ENCODE assay signal across 28 cellular contexts in genomic region chr17:57629886-57630285, GRCh38.
DNase-seq lines count a peak whose midpoint lies in the region; ATAC-seq and TF ChIP-seq lines count a peak whose summit lies in the region.
"Had no signal": no experiment of that assay in that cellular context is flagged by ENCODE, and none has a peak within 500 bp of the region (broad histone marks: within the 10 kb centered on the region; RNA-seq: fewer than 3 reads in every experiment).

No MANE protein-coding gene starts in this region.

- H3K4me1 ChIP-seq in BLaER1 treated with 17β-estradiol and CSF1 and Interleukin-3, amounts not matched to agents 10 nM and 100 nM, result peaks cover 28 to 48% (median 37%) of the 10 kb centered on the region in 10 experiments
- H3K4me1 ChIP-seq: suprapubic skin had no signal

- H3K27ac Mint-ChIP-seq in T-helper 17 cell, result peak overlapping the region; percentile 19
- no peak overlapping the region for H3K27ac Mint-ChIP-seq in endothelial cell (ENCODE audit: unreplicated experiment)
- H3K27ac Mint-ChIP-seq: activated CD4-positive, alpha-beta T cell treated with anti-CD3 and anti-CD28 coated beads for 36 hours; activated CD8-positive, alpha-beta T cell treated with anti-CD3 and anti-CD28 coated beads for 36 hours; activated naive CD4-positive, alpha-beta T cell treated with anti-CD3 and anti-CD28 coated beads, Interleukin-2, amount 50 U/mL, for 24 hours had no signal

- H3K4me2 ChIP-seq in BLaER1 treated with 17β-estradiol and CSF1 and Interleukin-3, amounts not matched to agents 10 nM and 100 nM, result peak overlapping the region in 7 of 11 experiments; percentile 53 to 70 (median 55); a peak in 9 of 22 replicates

- H3K27me3 Mint-ChIP-seq in T-helper 17 cell (no peaks in the 10 kb centered on the region), endothelial cell (ENCODE audit: unreplicated experiment) (peaks cover 2% of the 10 kb centered on the region)
- H3K27me3 Mint-ChIP-seq: activated CD4-positive, alpha-beta T cell treated with anti-CD3 and anti-CD28 coated beads for 36 hours; activated CD8-positive, alpha-beta T cell treated with anti-CD3 and anti-CD28 coated beads for 36 hours; activated naive CD4-positive, alpha-beta T cell treated with anti-CD3 and anti-CD28 coated beads, Interleukin-2, amount 50 U/mL, for 24 hours; natural killer cell treated with Interleukin-12 subunit alpha and Interleukin-12 subunit beta and Interleukin-15 and Interleukin-18, amount 100 ng/mL, for 72 hours had no signal

- peaks cover 0 to 13% (median 0%) of the 10 kb centered on the region in 11 experiments; a peak in 5 of 22 replicates for H3K9me3 ChIP-seq in BLaER1 treated with 17β-estradiol and CSF1 and Interleukin-3, amounts not matched to agents 10 nM and 100 nM (replicated peaks in 1 of 11)
- H3K9me3 ChIP-seq in T-helper 17 cell (ENCODE audit: control insufficient read depth, low read length, poor library complexity, severe bottlenecking), result no peaks in the 10 kb centered on the region
- H3K9me3 ChIP-seq: gastroesophageal sphincter, Peyer's patch, suprapubic skin had no signal

- peak overlapping the region in 1 of 11 experiments; percentile 34; a peak in 1 of 22 replicates for H3K9ac ChIP-seq in BLaER1 treated with 17β-estradiol and CSF1 and Interleukin-3, amounts not matched to agents 10 nM and 100 nM

- DNase-seq in T-helper 17 cell (no peak), posterior vena cava (ENCODE audit: low spot score) (peak; percentile 49), germinal center (ENCODE audit: low spot score) (no peak), kidney glomerular epithelial cell (lab: John Stamatoyannopoulos, UW) (no peak), caudate nucleus (lab: John Stamatoyannopoulos, UW) (no peak), endothelial cell (ENCODE audit: low spot score) (no peak)
- DNase-seq: activated CD4-positive, alpha-beta T cell treated with anti-CD3 and anti-CD28 coated beads for 36 hours; activated CD8-positive, alpha-beta T cell treated with anti-CD3 and anti-CD28 coated beads for 36 hours; amygdala; brain microvascular endothelial cell; GOT3; hippocampal formation; NCI-H1417 treated with DMSO at 0.1 percent for 48 hours; NCI-H2081 treated with DMSO at 0.1 percent for 48 hours; NCI-H2227 treated with DMSO at 0.1 percent for 48 hours; NCI-H526; SIG-M5; stimulated activated CD4-positive, alpha-beta T cell treated with anti-CD3 and anti-CD28 coated beads, Interleukin-15, amount 100 ng/mL, for 24 hours; stimulated activated naive CD4-positive, alpha-beta T cell; T-helper 9 cell had no signal

- peaks cover 16% of the 10 kb centered on the region for H3K36me3 Mint-ChIP-seq in T-helper 17 cell (ENCODE audit: low read depth)
- peaks cover 32% of the 10 kb centered on the region for H3K36me3 Mint-ChIP-seq in endothelial cell (ENCODE audit: low read depth, unreplicated experiment)

- H3K4me1 Mint-ChIP-seq in T-helper 17 cell, result peaks cover 3% of the 10 kb centered on the region
- H3K4me1 Mint-ChIP-seq in endothelial cell (ENCODE audit: unreplicated experiment), result peaks cover 5% of the 10 kb centered on the region
- H3K4me1 Mint-ChIP-seq: activated CD4-positive, alpha-beta T cell treated with anti-CD3 and anti-CD28 coated beads for 36 hours; activated naive CD4-positive, alpha-beta T cell treated with anti-CD3 and anti-CD28 coated beads, Interleukin-2, amount 50 U/mL, for 24 hours had no signal

- peak overlapping the region in 7 of 11 experiments; percentile 5 to 71 (median 49); a peak in 6 of 22 replicates for H3K27ac ChIP-seq in BLaER1 treated with 17β-estradiol and CSF1 and Interleukin-3, amounts not matched to agents 10 nM and 100 nM
- no peak overlapping the region for H3K27ac ChIP-seq in caudate nucleus (ENCODE audit: low read depth, low read length)
- H3K27ac ChIP-seq: brain microvascular endothelial cell, gastroesophageal sphincter, suprapubic skin had no signal

- H3K4me3 ChIP-seq in BLaER1 treated with 17β-estradiol and CSF1 and Interleukin-3, amounts not matched to agents 10 nM and 100 nM, result no peak overlapping the region
- H3K4me3 ChIP-seq: gastroesophageal sphincter, lung, Peyer's patch, suprapubic skin had no signal

- peak; percentile 7 for ATAC-seq in GM19397 (IDR thresholded peaks at IDR 0.05; ENCODE audit: unreplicated experiment)
- ATAC-seq in T-helper 17 cell, result no peak
- ATAC-seq: activated CD4-positive, alpha-beta T cell treated with anti-CD3 and anti-CD28 coated beads for 36 hours; activated CD8-positive, alpha-beta T cell treated with anti-CD3 and anti-CD28 coated beads for 36 hours; gastroesophageal sphincter had no signal

- H4K20me1 ChIP-seq in BLaER1 treated with 17β-estradiol and CSF1 and Interleukin-3, amounts not matched to agents 10 nM and 100 nM, result peaks cover 0 to 17% (median 0%) of the 10 kb centered on the region in 11 experiments; a peak in 3 of 22 replicates

- no peak overlapping the region for H3K4me3 Mint-ChIP-seq in T-helper 17 cell
- H3K4me3 Mint-ChIP-seq in endothelial cell (ENCODE audit: unreplicated experiment), result no peak overlapping the region
- H3K4me3 Mint-ChIP-seq: activated CD4-positive, alpha-beta T cell treated with anti-CD3 and anti-CD28 coated beads for 36 hours; activated CD8-positive, alpha-beta T cell treated with anti-CD3 and anti-CD28 coated beads for 36 hours; activated naive CD4-positive, alpha-beta T cell treated with anti-CD3 and anti-CD28 coated beads, Interleukin-2, amount 50 U/mL, for 24 hours; natural killer cell treated with Interleukin-12 subunit alpha and Interleukin-12 subunit beta and Interleukin-15 and Interleukin-18, amount 100 ng/mL, for 72 hours had no signal

- no peaks in the 10 kb centered on the region for H3K27me3 ChIP-seq in BLaER1 treated with 17β-estradiol and CSF1 and Interleukin-3, amounts not matched to agents 10 nM and 100 nM
- H3K27me3 ChIP-seq: brain microvascular endothelial cell, gastroesophageal sphincter, Peyer's patch, suprapubic skin had no signal

- H3K36me3 ChIP-seq in BLaER1 treated with 17β-estradiol and CSF1 and Interleukin-3, amounts not matched to agents 10 nM and 100 nM, result peaks cover 6 to 100% (median 99%) of the 10 kb centered on the region in 11 experiments; a peak in 19 of 22 replicates
- H3K36me3 ChIP-seq: brain microvascular endothelial cell, Peyer's patch had no signal

- no peaks in the 10 kb centered on the region for H3K9me3 Mint-ChIP-seq in endothelial cell (ENCODE audit: unreplicated experiment)
- H3K9me3 Mint-ChIP-seq: activated naive CD4-positive, alpha-beta T cell treated with anti-CD3 and anti-CD28 coated beads, Interleukin-2, amount 50 U/mL, for 24 hours; natural killer cell treated with Interleukin-12 subunit alpha and Interleukin-12 subunit beta and Interleukin-15 and Interleukin-18, amount 100 ng/mL, for 72 hours had no signal

- no peak for TF ChIP-seq CTCF in endothelial cell (IDR thresholded peaks at IDR 0.05; ENCODE audit: unreplicated experiment)

- intact Hi-C loops in posterior vena cava (cut with DNase I), result loop anchor here in 1 of 2 donors (5.0 kb wide), 1 partner anchor 1117 kb away; no protein-coding TSS in a partner anchor
